8 cellular contexts compared by ENCODE assay signal in the genomic region with DNA sequence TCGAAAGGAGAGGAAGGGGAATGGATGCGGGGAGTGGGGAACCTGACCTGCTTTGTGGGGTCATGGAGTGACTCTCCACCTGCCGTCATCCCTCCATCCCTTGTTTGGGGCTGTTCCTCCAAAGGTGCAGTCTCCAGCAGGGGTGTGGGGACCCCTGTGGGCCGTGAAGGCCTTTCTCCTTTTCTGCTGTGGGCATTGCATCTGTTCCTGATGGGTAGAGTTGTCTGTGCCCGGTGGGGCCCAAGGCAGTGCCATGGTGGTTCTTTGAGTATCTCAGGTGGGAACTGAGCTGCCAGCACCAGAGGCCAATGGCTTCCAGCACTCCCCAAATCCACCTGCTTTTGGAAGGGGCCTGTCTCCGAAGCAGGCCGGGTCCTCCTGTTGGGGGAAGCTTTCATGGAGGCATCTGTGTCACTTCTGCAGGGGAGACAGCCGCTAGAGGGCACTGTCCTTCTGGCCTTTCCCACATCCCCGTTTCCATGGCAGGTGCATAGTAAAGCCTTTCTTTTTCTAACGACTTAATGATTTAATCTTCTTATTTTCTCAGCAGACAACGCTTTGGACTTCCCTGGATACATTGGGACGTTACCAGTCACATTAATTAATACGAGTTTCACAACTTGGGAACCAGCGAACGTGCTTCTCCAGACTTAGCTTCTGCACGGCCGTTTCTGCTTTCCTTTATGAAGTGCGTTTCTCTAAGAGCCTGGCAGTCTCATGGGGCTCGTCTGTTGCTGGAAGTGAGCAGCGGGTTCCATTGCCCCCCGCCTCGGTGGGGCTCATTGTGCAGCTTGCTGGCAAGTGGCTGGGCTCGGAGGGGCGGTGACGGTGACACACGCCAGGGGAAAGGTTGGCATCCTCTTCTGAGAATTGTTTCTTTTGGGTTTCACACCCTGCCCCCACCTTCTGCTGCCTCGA. TPM values are rescaled to one million over a fixed set of nuclear protein-coding genes. Genes with fewer than 3 reads are reported as not detected.
DNase-seq lines count a peak whose midpoint lies in the region; ATAC-seq and TF ChIP-seq lines count a peak whose summit lies in the region.

No MANE protein-coding gene starts in this region.

- H3K27ac ChIP-seq in colonic mucosa: no peak overlapping the region

- peak; percentile 92 for TF ChIP-seq CTCF in colonic mucosa (IDR thresholded peaks at IDR 0.05)

- no peak overlapping the region for H3K9ac ChIP-seq in colonic mucosa (ENCODE audit: low read depth in 2 of 2, low read length in 2 of 2)

- peak; percentile 77 for ATAC-seq in left lobe of liver
- ATAC-seq in GM19455 (IDR thresholded peaks at IDR 0.05; ENCODE audit: unreplicated experiment): no peak

- intact Hi-C loops in colonic mucosa (cut with DNase I): loop anchor here (1.0 to 5.0 kb wide), 3 partner anchors 89 to 545 kb away; no protein-coding TSS in a partner anchor

- no peak overlapping the region for H3K4me3 ChIP-seq in colonic mucosa

- H3K9me3 ChIP-seq in colonic mucosa: no peaks in the 10 kb centered on the region

- DNase-seq in activated gamma-delta T cell treated with Interleukin-2 at 50 U/mL for 16 hours (peak; percentile 74), activated gamma-delta T cell (lab: John Stamatoyannopoulos, UW) (no peak), NCI-H2227 (lab: John Stamatoyannopoulos, UW; ENCODE audit: unreplicated experiment) (peak; percentile 69), colonic mucosa (peak; percentile 66), left lobe of liver (ENCODE audit: low spot score) (peak; percentile 63)
- DNase-seq in activated CD4-positive, alpha-beta T cell treated with anti-CD3 and anti-CD28 coated beads for 4 hours: peak; percentile 66 to 69
- peak; percentile 71 for DNase-seq in stimulated activated CD4-positive, alpha-beta T cell treated with anti-CD3 and anti-CD28 coated beads, Interleukin-4, amount 100 ng/mL, for 1 hour

- no peaks in the 10 kb centered on the region for H3K36me3 ChIP-seq in colonic mucosa

- no peaks in the 10 kb centered on the region for H3K27me3 ChIP-seq in colonic mucosa

- H3K4me1 ChIP-seq in colonic mucosa: no peaks in the 10 kb centered on the region

RNA-seq across cellular contexts. Expression of a gene that starts 57.1 kb away (rescaled TPM):
- total RNA-seq in colonic mucosa (10 to 100 TPM in 1 of 2 donors, 1 to 10 TPM in 1; 4.5 to 11.4 TPM), left lobe of liver (14.3 TPM)
